1 cellular context compared by ENCODE assay signal in the genomic region with DNA sequence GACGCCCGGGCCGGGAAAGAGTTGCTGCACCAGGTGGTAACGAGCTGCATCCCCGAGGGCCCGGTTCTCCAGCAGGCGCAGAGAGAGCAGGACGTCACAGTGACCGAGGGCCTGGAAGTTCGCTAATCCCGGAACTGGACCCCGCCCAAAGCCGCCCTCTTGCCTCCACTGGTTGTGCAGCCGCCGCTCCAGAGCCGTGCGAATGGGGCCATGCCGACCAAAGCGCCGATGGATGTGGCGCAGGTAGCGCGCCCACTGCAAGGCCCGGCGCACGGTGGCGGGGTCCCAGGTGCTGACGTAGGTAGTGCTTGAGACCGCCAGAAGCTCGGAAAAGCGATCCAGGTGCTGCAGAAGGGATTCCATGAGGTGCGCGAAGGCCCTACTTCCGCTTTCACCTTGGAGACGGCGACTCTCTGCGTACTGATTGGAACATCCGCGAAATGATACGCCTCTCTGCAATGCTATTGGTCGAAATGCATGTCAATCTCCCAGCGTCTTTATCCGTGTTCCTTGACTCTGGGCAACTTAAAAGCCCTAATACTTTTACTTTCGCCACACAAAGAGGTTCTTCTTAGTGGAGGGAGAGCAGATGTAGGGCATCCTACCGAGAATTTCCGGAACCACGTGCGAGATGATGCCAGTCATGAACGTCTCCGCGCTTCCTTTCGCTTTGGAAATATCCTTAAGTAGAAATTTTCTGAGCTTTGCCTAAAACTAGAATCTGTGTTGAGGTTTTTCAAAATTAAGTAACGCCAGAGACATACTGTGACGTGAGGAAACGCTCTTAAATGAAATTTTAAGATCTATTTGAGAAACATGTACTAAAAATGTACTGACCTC.
TF ChIP-seq lines count a peak whose summit lies in the region.

A gene with protein sequence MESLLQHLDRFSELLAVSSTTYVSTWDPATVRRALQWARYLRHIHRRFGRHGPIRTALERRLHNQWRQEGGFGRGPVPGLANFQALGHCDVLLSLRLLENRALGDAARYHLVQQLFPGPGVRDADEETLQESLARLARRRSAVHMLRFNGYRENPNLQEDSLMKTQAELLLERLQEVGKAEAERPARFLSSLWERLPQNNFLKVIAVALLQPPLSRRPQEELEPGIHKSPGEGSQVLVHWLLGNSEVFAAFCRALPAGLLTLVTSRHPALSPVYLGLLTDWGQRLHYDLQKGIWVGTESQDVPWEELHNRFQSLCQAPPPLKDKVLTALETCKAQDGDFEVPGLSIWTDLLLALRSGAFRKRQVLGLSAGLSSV (minus strand): TSS at position 376 of the 840 bp plus-strand sequence. CDS start 13 bp downstream, at position 363.

TF ChIP-seq in HepG2, 621 proteins besides CTCF, POLR2A, EP300 and RAD21 (continued from another document and continues in another):
- TF ChIP-seq, protein P1, sequence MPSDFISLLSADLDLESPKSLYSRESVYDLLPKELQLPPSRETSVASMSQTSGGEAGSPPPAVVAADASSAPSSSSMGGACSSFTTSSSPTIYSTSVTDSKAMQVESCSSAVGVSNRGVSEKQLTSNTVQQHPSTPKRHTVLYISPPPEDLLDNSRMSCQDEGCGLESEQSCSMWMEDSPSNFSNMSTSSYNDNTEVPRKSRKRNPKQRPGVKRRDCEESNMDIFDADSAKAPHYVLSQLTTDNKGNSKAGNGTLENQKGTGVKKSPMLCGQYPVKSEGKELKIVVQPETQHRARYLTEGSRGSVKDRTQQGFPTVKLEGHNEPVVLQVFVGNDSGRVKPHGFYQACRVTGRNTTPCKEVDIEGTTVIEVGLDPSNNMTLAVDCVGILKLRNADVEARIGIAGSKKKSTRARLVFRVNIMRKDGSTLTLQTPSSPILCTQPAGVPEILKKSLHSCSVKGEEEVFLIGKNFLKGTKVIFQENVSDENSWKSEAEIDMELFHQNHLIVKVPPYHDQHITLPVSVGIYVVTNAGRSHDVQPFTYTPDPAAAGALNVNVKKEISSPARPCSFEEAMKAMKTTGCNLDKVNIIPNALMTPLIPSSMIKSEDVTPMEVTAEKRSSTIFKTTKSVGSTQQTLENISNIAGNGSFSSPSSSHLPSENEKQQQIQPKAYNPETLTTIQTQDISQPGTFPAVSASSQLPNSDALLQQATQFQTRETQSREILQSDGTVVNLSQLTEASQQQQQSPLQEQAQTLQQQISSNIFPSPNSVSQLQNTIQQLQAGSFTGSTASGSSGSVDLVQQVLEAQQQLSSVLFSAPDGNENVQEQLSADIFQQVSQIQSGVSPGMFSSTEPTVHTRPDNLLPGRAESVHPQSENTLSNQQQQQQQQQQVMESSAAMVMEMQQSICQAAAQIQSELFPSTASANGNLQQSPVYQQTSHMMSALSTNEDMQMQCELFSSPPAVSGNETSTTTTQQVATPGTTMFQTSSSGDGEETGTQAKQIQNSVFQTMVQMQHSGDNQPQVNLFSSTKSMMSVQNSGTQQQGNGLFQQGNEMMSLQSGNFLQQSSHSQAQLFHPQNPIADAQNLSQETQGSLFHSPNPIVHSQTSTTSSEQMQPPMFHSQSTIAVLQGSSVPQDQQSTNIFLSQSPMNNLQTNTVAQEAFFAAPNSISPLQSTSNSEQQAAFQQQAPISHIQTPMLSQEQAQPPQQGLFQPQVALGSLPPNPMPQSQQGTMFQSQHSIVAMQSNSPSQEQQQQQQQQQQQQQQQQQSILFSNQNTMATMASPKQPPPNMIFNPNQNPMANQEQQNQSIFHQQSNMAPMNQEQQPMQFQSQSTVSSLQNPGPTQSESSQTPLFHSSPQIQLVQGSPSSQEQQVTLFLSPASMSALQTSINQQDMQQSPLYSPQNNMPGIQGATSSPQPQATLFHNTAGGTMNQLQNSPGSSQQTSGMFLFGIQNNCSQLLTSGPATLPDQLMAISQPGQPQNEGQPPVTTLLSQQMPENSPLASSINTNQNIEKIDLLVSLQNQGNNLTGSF (CRISPR knock-in tag; IDR thresholded peaks at IDR 0.05): peak; percentile 80
- TF ChIP-seq, protein P2, sequence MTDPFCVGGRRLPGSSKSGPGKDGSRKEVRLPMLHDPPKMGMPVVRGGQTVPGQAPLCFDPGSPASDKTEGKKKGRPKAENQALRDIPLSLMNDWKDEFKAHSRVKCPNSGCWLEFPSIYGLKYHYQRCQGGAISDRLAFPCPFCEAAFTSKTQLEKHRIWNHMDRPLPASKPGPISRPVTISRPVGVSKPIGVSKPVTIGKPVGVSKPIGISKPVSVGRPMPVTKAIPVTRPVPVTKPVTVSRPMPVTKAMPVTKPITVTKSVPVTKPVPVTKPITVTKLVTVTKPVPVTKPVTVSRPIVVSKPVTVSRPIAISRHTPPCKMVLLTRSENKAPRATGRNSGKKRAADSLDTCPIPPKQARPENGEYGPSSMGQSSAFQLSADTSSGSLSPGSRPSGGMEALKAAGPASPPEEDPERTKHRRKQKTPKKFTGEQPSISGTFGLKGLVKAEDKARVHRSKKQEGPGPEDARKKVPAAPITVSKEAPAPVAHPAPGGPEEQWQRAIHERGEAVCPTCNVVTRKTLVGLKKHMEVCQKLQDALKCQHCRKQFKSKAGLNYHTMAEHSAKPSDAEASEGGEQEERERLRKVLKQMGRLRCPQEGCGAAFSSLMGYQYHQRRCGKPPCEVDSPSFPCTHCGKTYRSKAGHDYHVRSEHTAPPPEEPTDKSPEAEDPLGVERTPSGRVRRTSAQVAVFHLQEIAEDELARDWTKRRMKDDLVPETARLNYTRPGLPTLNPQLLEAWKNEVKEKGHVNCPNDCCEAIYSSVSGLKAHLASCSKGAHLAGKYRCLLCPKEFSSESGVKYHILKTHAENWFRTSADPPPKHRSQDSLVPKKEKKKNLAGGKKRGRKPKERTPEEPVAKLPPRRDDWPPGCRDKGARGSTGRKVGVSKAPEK (CRISPR knock-in tag; IDR thresholded peaks at IDR 0.05; ENCODE audit: borderline replicate concordance): no peak; the same call in 1 of the 2 replicates
- TF ChIP-seq ESRRA (CRISPR knock-in tag; IDR thresholded peaks at IDR 0.05; ENCODE audit: low read depth) (no peak), ZNF121 (CRISPR knock-in tag; IDR thresholded peaks at IDR 0.05) (no peak), ZNF501 (CRISPR knock-in tag; IDR thresholded peaks at IDR 0.05) (peak; percentile 84; the same call in 1 of the 2 replicates), NR1H2 (CRISPR knock-in tag; IDR thresholded peaks at IDR 0.05; ENCODE audit: borderline replicate concordance, low read depth) (peak; percentile 83; the same call in 1 of the 2 replicates), ZNF557 (CRISPR knock-in tag; IDR thresholded peaks at IDR 0.05) (peak; percentile 48), CENPX (CRISPR knock-in tag; IDR thresholded peaks at IDR 0.05) (no peak), ZNF619 (CRISPR knock-in tag; IDR thresholded peaks at IDR 0.05) (no peak), MTA1 (CRISPR knock-in tag; IDR thresholded peaks at IDR 0.05; ENCODE audit: borderline replicate concordance) (no peak; the same call in 1 of the 2 replicates), ZNF431 (CRISPR knock-in tag; IDR thresholded peaks at IDR 0.05; ENCODE audit: borderline replicate concordance, low read depth) (no peak), NFYC (CRISPR knock-in tag; IDR thresholded peaks at IDR 0.05) (peak; percentile 99), SRY (CRISPR knock-in tag; IDR thresholded peaks at IDR 0.05) (peak; percentile 70; the same call in 1 of the 2 replicates), ARHGAP35 (CRISPR knock-in tag; IDR thresholded peaks at IDR 0.05; ENCODE audit: borderline replicate concordance) (peak; percentile 60; the same call in 1 of the 2 replicates), ZNF546 (CRISPR knock-in tag; conservative IDR thresholded peaks at IDR 0.05) (no peak), JARID2 (CRISPR knock-in tag; IDR thresholded peaks at IDR 0.05; ENCODE audit: insufficient replicate concordance) (no peak), SIN3B (IDR thresholded peaks at IDR 0.05; ENCODE audit: low read length) (no peak), MXI1 (IDR thresholded peaks at IDR 0.05; ENCODE audit: borderline replicate concordance, low read depth, low read length) (peak; percentile 72; the same call in 1 of the 3 replicates), SNAPC2 (CRISPR knock-in tag; IDR thresholded peaks at IDR 0.05) (no peak), MYNN (CRISPR knock-in tag; IDR thresholded peaks at IDR 0.05; ENCODE audit: low read depth) (no peak), ZNF264 (CRISPR knock-in tag; IDR thresholded peaks at IDR 0.05) (peak; percentile 85), CHCHD3 (CRISPR knock-in tag; IDR thresholded peaks at IDR 0.05) (no peak), ZC3H4 (CRISPR knock-in tag; IDR thresholded peaks at IDR 0.05; ENCODE audit: borderline replicate concordance) (no peak), PAF1 (CRISPR knock-in tag; IDR thresholded peaks at IDR 0.05) (no peak), SUZ12 (IDR thresholded peaks at IDR 0.05; ENCODE audit: low read depth, low read length) (no peak), ZNF292 (CRISPR knock-in tag; IDR thresholded peaks at IDR 0.05; ENCODE audit: borderline replicate concordance, low read depth) (peak; percentile 68; the same call in 1 of the 2 replicates), RXRA (CRISPR knock-in tag; IDR thresholded peaks at IDR 0.05) (peak; percentile 41; the same call in 1 of the 2 replicates), FOXP1 (IDR thresholded peaks at IDR 0.05) (no peak), FOXP1 (CRISPR knock-in tag; IDR thresholded peaks at IDR 0.05) (no peak), ZNF446 (CRISPR knock-in tag; IDR thresholded peaks at IDR 0.05) (no peak), ZNF205 (CRISPR knock-in tag; IDR thresholded peaks at IDR 0.05) (no peak), BORCS8-MEF2B (CRISPR knock-in tag; IDR thresholded peaks at IDR 0.05) (peak; percentile 70; the same call in 1 of the 2 replicates), SAP130 (CRISPR knock-in tag; IDR thresholded peaks at IDR 0.05; ENCODE audit: low read depth) (peak; percentile 95), IRF2 (CRISPR knock-in tag; IDR thresholded peaks at IDR 0.05) (peak; percentile 75), ZNF790 (CRISPR knock-in tag; IDR thresholded peaks at IDR 0.05; ENCODE audit: borderline replicate concordance) (no peak), DMAP1 (CRISPR knock-in tag; IDR thresholded peaks at IDR 0.05) (peak; percentile 95), ZBTB20 (CRISPR knock-in tag; IDR thresholded peaks at IDR 0.05; ENCODE audit: borderline replicate concordance, low read depth) (peak; percentile 77)
- TF ChIP-seq, protein P3, sequence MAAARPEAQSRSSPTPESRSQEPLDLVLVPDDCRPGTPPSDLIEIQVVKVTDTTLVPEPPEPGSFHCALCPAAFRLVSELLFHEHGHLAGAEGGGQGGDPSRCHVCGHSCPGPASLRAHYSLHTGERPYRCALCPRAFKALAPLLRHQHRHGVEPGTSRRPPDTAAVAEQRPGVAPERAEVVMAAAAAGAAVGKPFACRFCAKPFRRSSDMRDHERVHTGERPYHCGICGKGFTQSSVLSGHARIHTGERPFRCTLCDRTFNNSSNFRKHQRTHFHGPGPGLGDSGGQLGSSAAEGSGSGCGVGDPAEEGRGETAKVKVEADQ (CRISPR knock-in tag; IDR thresholded peaks at IDR 0.05; ENCODE audit: borderline replicate concordance): no peak
- TF ChIP-seq, protein P4, sequence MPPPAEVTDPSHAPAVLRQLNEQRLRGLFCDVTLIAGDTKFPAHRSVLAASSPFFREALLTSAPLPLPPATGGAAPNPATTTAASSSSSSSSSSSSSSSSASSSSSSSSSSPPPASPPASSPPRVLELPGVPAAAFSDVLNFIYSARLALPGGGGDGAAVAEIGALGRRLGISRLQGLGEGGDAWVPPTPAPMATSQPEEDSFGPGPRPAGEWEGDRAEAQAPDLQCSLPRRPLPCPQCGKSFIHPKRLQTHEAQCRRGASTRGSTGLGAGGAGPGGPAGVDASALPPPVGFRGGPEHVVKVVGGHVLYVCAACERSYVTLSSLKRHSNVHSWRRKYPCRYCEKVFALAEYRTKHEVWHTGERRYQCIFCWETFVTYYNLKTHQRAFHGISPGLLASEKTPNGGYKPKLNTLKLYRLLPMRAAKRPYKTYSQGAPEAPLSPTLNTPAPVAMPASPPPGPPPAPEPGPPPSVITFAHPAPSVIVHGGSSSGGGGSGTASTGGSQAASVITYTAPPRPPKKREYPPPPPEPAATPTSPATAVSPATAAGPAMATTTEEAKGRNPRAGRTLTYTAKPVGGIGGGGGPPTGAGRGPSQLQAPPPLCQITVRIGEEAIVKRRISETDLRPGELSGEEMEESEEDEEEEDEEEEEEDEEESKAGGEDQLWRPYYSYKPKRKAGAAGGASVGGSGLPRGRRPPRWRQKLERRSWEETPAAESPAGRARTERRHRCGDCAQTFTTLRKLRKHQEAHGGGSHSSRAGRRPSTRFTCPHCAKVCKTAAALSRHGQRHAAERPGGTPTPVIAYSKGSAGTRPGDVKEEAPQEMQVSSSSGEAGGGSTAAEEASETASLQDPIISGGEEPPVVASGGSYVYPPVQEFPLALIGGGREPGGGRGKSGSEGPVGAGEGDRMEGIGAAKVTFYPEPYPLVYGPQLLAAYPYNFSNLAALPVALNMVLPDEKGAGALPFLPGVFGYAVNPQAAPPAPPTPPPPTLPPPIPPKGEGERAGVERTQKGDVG (CRISPR knock-in tag; IDR thresholded peaks at IDR 0.05; ENCODE audit: borderline replicate concordance): 0 out of 2 replicates have a peak, but pooled peaks have one; percentile 37
- TF ChIP-seq, protein P5, sequence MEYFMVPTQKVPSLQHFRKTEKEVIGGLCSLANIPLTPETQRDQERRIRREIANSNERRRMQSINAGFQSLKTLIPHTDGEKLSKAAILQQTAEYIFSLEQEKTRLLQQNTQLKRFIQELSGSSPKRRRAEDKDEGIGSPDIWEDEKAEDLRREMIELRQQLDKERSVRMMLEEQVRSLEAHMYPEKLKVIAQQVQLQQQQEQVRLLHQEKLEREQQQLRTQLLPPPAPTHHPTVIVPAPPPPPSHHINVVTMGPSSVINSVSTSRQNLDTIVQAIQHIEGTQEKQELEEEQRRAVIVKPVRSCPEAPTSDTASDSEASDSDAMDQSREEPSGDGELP (IDR thresholded peaks at IDR 0.05; ENCODE audit: borderline replicate concordance, low read depth): no peak
- TF ChIP-seq, protein P6, sequence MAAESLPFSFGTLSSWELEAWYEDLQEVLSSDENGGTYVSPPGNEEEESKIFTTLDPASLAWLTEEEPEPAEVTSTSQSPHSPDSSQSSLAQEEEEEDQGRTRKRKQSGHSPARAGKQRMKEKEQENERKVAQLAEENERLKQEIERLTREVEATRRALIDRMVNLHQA (CRISPR knock-in tag; IDR thresholded peaks at IDR 0.05): no peak
- TF ChIP-seq, protein P7, sequence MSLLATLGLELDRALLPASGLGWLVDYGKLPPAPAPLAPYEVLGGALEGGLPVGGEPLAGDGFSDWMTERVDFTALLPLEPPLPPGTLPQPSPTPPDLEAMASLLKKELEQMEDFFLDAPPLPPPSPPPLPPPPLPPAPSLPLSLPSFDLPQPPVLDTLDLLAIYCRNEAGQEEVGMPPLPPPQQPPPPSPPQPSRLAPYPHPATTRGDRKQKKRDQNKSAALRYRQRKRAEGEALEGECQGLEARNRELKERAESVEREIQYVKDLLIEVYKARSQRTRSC (CRISPR knock-in tag; IDR thresholded peaks at IDR 0.05; ENCODE audit: low read depth): no peak
- TF ChIP-seq, protein P8, sequence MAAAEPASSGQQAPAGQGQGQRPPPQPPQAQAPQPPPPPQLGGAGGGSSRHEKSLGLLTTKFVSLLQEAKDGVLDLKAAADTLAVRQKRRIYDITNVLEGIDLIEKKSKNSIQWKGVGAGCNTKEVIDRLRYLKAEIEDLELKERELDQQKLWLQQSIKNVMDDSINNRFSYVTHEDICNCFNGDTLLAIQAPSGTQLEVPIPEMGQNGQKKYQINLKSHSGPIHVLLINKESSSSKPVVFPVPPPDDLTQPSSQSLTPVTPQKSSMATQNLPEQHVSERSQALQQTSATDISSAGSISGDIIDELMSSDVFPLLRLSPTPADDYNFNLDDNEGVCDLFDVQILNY (CRISPR knock-in tag; conservative IDR thresholded peaks at IDR 0.05): no peak
